Comparison of ENCODE assay signal across 8 cellular contexts in genomic region chr14:52553002-52553670, GRCh38. TPM values are rescaled to one million over a fixed set of nuclear protein-coding genes. Genes with fewer than 3 reads are reported as not detected.
DNase-seq lines count a peak whose midpoint lies in the region; ATAC-seq and TF ChIP-seq lines count a peak whose summit lies in the region.

No MANE protein-coding gene starts in this region.

- peaks cover 23% of the 10 kb centered on the region for H3K27me3 Mint-ChIP-seq in activated T-cell treated with anti-CD3 and anti-CD28 coated beads, Interleukin-2, amount 50 U/mL, for 72 hours (ENCODE audit: low read depth)
- peaks cover 3% of the 10 kb centered on the region for H3K27me3 Mint-ChIP-seq in osteocyte (ENCODE audit: unreplicated experiment)

- DNase-seq in NCI-H82 (lab: John Stamatoyannopoulos, UW) (peak; percentile 58), NCI-H82 treated with DMSO at 0.1 percent for 48 hours (lab: John Stamatoyannopoulos, UW; ENCODE audit: unreplicated experiment) (no peak), NCI-H748 treated with DMSO at 0.1 percent for 48 hours (lab: John Stamatoyannopoulos, UW) (peak; percentile 49), osteocyte (ENCODE audit: extremely low spot score, unreplicated experiment) (peak; percentile 82), uterus (peak; percentile 17 to 26)
- DNase-seq in activated T-cell treated with anti-CD3 and anti-CD28 coated beads, Interleukin-2, amount 50 U/mL, for 72 hours: peak; percentile 58

- WGBS in gastroesophageal sphincter (ENCODE audit: low coverage in 1 of 2), 2 donors: 0% methylated on average over 9 of the region's 69 CpGs; no CpG with 5 or more reads in 1 of the 2 donors

- no peak for TF ChIP-seq EP300 in gastroesophageal sphincter (IDR thresholded peaks at IDR 0.05)

- peaks cover 2 to 4% of the 10 kb centered on the region in 2 donors for H3K36me3 Mint-ChIP-seq in activated T-cell treated with anti-CD3 and anti-CD28 coated beads, Interleukin-2, amount 50 U/mL, for 72 hours (ENCODE audit: insufficient read depth in 2 of 2)
- peaks cover 2% of the 10 kb centered on the region for H3K36me3 Mint-ChIP-seq in osteocyte (ENCODE audit: unreplicated experiment)

- H3K9me3 Mint-ChIP-seq in activated T-cell treated with anti-CD3 and anti-CD28 coated beads, Interleukin-2, amount 50 U/mL, for 72 hours: no peaks in the 10 kb centered on the region
- H3K9me3 Mint-ChIP-seq in osteocyte (ENCODE audit: unreplicated experiment): peaks cover 3% of the 10 kb centered on the region

- ATAC-seq in HG03097 (IDR thresholded peaks at IDR 0.05; ENCODE audit: low FRiP score, unreplicated experiment) (peak; percentile 11), gastroesophageal sphincter (peak; percentile 6)
- peak; percentile 47 to 52 for ATAC-seq in activated T-cell treated with anti-CD3 and anti-CD28 coated beads, Interleukin-2, amount 50 U/mL, for 72 hours (replicated peaks in 1 of 2)

- peak overlapping the region; percentile 69 to 79 for H3K4me3 ChIP-seq in gastroesophageal sphincter
- peak overlapping the region; percentile 63 to 81 for H3K4me3 ChIP-seq in uterus

- H3K27me3 ChIP-seq in gastroesophageal sphincter (no peaks in the 10 kb centered on the region), uterus (no peaks in the 10 kb centered on the region)

- intact Hi-C loops in uterus (cut with DNase I; ENCODE audit: low total_unique reads): no loop called here

- no peak for TF ChIP-seq POLR2A in gastroesophageal sphincter (IDR thresholded peaks at IDR 0.05)
- no peak for TF ChIP-seq POLR2A in uterus (IDR thresholded peaks at IDR 0.05)

- peak overlapping the region; percentile 98 to 100 for H3K4me3 Mint-ChIP-seq in activated T-cell treated with anti-CD3 and anti-CD28 coated beads, Interleukin-2, amount 50 U/mL, for 72 hours
- peak overlapping the region; percentile 91 for H3K4me3 Mint-ChIP-seq in osteocyte (ENCODE audit: unreplicated experiment)

- peaks cover 22% of the 10 kb centered on the region for H3K4me1 Mint-ChIP-seq in activated T-cell treated with anti-CD3 and anti-CD28 coated beads, Interleukin-2, amount 50 U/mL, for 72 hours (ENCODE audit: low read depth)
- H3K4me1 Mint-ChIP-seq in osteocyte (ENCODE audit: unreplicated experiment): peaks cover 14% of the 10 kb centered on the region

- no peak overlapping the region for H3K27ac Mint-ChIP-seq in activated T-cell treated with anti-CD3 and anti-CD28 coated beads, Interleukin-2, amount 50 U/mL, for 72 hours
- peak overlapping the region; percentile 80 for H3K27ac Mint-ChIP-seq in osteocyte (ENCODE audit: unreplicated experiment)

- H3K9me3 ChIP-seq in gastroesophageal sphincter: no peaks in the 10 kb centered on the region
- H3K9me3 ChIP-seq in uterus: no peaks in the 10 kb centered on the region

- H3K36me3 ChIP-seq in gastroesophageal sphincter (no peaks in the 10 kb centered on the region), uterus (no peaks in the 10 kb centered on the region)

- H3K27ac ChIP-seq in gastroesophageal sphincter (peak overlapping the region; percentile 72 to 93 (median 93)), uterus (peak overlapping the region; percentile 88 to 92)

- H3K4me1 ChIP-seq in gastroesophageal sphincter (peaks cover 0 to 33% (median 9%) of the 10 kb centered on the region in 3 donors), uterus (no peaks in the 10 kb centered on the region)

- TF ChIP-seq CTCF in gastroesophageal sphincter (IDR thresholded peaks at IDR 0.05) (no peak), osteocyte (IDR thresholded peaks at IDR 0.05) (no peak), uterus (IDR thresholded peaks at IDR 0.05) (no peak)

RNA-seq across cellular contexts. Expression of gene GPR137C, which starts 0.5 kb away (rescaled TPM):
- total RNA-seq in activated T-cell treated with anti-CD3 and anti-CD28 coated beads, Interleukin-2, amount 50 U/mL, for 72 hours: under 1 TPM; 0.12 to 0.46 TPM
- total RNA-seq in gastroesophageal sphincter (under 1 TPM; 0.12 to 0.54 (median 0.19) TPM), osteocyte (2.2 and 3.1 TPM in 2 replicates), uterus (10 to 100 TPM in 1 of 4 donors, 1 to 10 TPM in 1, not detected in 2; 1.1 to 10.9 TPM)

RNA-seq across cellular contexts. Expression of gene TXNDC16, which starts 0.8 kb away (rescaled TPM):
- total RNA-seq in activated T-cell treated with anti-CD3 and anti-CD28 coated beads, Interleukin-2, amount 50 U/mL, for 72 hours: 1 to 10 TPM; 4.0 to 6.7 TPM
- total RNA-seq in gastroesophageal sphincter (10 to 100 TPM in 3 of 4 donors, 1 to 10 TPM in 1; 7.4 to 18.7 (median 16.0) TPM), osteocyte (21.5 and 22.8 TPM in 2 replicates), uterus (10 to 100 TPM in 3 of 4 donors, 1 to 10 TPM in 1; 2.8 to 22.3 (median 12.8) TPM)
